Comparison of ENCODE assay signal across 12 cellular contexts in the genomic region with DNA sequence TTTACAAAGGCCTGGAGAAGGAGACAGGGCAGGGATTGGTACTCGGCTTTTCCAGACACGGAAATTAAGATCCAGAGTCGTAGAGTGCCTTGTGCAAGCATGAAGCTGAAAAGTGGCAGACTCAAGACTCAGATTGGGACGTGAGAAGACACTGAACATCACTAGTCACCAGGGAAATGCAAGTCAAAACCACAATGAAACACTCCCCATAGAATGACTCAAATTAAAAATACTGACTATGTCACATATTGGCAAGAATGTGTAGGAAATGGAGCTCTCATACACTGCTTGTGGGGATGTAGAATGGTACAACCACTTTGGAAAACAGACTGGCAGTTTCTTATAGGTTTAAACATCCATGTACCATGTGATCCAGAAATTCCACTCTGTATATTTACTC.
"Had no signal": no experiment of that assay in that cellular context is flagged by ENCODE, and none has a peak within 500 bp of the region (broad histone marks: within the 10 kb centered on the region; RNA-seq: fewer than 3 reads in every experiment).

No MANE protein-coding gene starts in this region.

- ATAC-seq: lower lobe of right lung had no signal

- DNase-seq: activated CD4-positive, alpha-beta T cell treated with anti-CD3 and anti-CD28 coated beads for 48 hours; activated naive CD4-positive, alpha-beta T cell treated with Interleukin-2 at 50 U/mL for 16 hours; activated T-cell treated with anti-CD3 and anti-CD28 coated beads, Interleukin-2, amount 50 U/mL, for 48 hours; brain microvascular endothelial cell; effector memory CD4-positive, alpha-beta T cell; hippocampal formation; lower lobe of right lung; midbrain; posterior cingulate gyrus; small intestine; T-helper 9 cell; transverse colon had no signal
